7 cellular contexts compared by ENCODE assay signal in the genomic region with DNA sequence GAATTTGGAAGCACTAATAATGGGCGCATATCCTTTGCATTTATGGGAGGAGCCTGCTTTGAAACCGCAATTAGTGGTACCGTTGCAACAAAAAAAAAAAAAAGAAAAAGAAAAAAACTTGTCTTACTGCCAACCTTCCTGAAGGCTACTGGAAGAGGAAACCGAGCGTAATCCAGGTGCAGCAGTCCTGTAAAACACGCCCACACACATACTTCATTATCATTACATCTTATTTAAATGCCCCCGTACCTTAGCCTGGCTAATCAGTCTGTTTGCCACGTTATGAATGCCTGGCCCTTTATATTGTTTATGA. TPM values are rescaled to one million over a fixed set of nuclear protein-coding genes. Genes with fewer than 3 reads are reported as not detected.
A peak's percentile ranks its signal among the peaks of the same experiment; 100 is the strongest.
DNase-seq lines count a peak whose midpoint lies in the region; ATAC-seq and TF ChIP-seq lines count a peak whose summit lies in the region.

No MANE protein-coding gene starts in this region.

- no peaks in the 10 kb centered on the region for H3K27me3 ChIP-seq in rectal smooth muscle tissue (ENCODE audit: control insufficient read depth, insufficient read depth, low read length)

- peaks cover 36% of the 10 kb centered on the region for H3K36me3 Mint-ChIP-seq in T-helper 1 cell treated with Interleukin-12 subunit alpha and Interleukin-12 subunit beta and Interleukin-4 antibody, amounts not matched to agents 30 μg/mL and 1 μg/mL, for 36 hours (ENCODE audit: low read depth)

- DNase-seq in Jurkat, Clone E6-1 (ENCODE audit: low read depth, low spot score) = peak; percentile 62
- DNase-seq in fibroblast of mammary gland (ENCODE audit: low read depth) (peak; percentile 25), GM03348 (ENCODE audit: low spot score) (no peak)

- H3K27ac ChIP-seq in rectal smooth muscle tissue (ENCODE audit: low read depth, low read length) = no peak overlapping the region

- no peak for TF ChIP-seq CTCF in fibroblast of mammary gland (conservative IDR thresholded peaks at IDR 0.05; ENCODE audit: control insufficient read depth, insufficient read depth, low read depth, low read length)

- H3K4me1 ChIP-seq in rectal smooth muscle tissue (ENCODE audit: control insufficient read depth, insufficient read depth, low read length) = peaks cover 20% of the 10 kb centered on the region

- H3K27me3 Mint-ChIP-seq in T-helper 1 cell treated with Interleukin-12 subunit alpha and Interleukin-12 subunit beta and Interleukin-4 antibody, amounts not matched to agents 30 μg/mL and 1 μg/mL, for 36 hours (ENCODE audit: low read depth) = peaks cover 9% of the 10 kb centered on the region

- no peak overlapping the region for H3K9ac ChIP-seq in rectal smooth muscle tissue (ENCODE audit: low read length)

- peaks cover 38% of the 10 kb centered on the region for H3K4me1 Mint-ChIP-seq in T-helper 1 cell treated with Interleukin-12 subunit alpha and Interleukin-12 subunit beta and Interleukin-4 antibody, amounts not matched to agents 30 μg/mL and 1 μg/mL, for 36 hours (ENCODE audit: low read depth)

- no peaks in the 10 kb centered on the region for H3K9me3 Mint-ChIP-seq in T-helper 1 cell treated with Interleukin-12 subunit alpha and Interleukin-12 subunit beta and Interleukin-4 antibody, amounts not matched to agents 30 μg/mL and 1 μg/mL, for 36 hours

- peak overlapping the region; percentile 74 for H3K4me3 ChIP-seq in Jurkat, Clone E6-1 (ENCODE audit: low read length)
- H3K4me3 ChIP-seq in fibroblast of mammary gland (ENCODE audit: control insufficient read depth, low read depth, low read length) (peak overlapping the region; percentile 74), rectal smooth muscle tissue (ENCODE audit: low read length) (peak overlapping the region; percentile 89)

- no peaks in the 10 kb centered on the region for H3K36me3 ChIP-seq in rectal smooth muscle tissue (ENCODE audit: control insufficient read depth, insufficient read depth, low read length)

- ATAC-seq in GM19455 (IDR thresholded peaks at IDR 0.05; ENCODE audit: unreplicated experiment) (peak; percentile 1), HG02973 (IDR thresholded peaks at IDR 0.05; ENCODE audit: unreplicated experiment) (no peak)

- H3K27ac Mint-ChIP-seq in T-helper 1 cell treated with Interleukin-12 subunit alpha and Interleukin-12 subunit beta and Interleukin-4 antibody, amounts not matched to agents 30 μg/mL and 1 μg/mL, for 36 hours = peak overlapping the region; percentile 89

- H3K4me3 Mint-ChIP-seq in T-helper 1 cell treated with Interleukin-12 subunit alpha and Interleukin-12 subunit beta and Interleukin-4 antibody, amounts not matched to agents 30 μg/mL and 1 μg/mL, for 36 hours = peak overlapping the region; percentile 97

RNA-seq across cellular contexts. Expression of a gene that starts 0.7 kb away (rescaled TPM):
- 16.7 TPM for polyA plus RNA-seq in Jurkat, Clone E6-1 (2012; ENCODE audit: insufficient read depth, insufficient read length)
